ENCODE assay signal across 13 cellular contexts in the genomic region with DNA sequence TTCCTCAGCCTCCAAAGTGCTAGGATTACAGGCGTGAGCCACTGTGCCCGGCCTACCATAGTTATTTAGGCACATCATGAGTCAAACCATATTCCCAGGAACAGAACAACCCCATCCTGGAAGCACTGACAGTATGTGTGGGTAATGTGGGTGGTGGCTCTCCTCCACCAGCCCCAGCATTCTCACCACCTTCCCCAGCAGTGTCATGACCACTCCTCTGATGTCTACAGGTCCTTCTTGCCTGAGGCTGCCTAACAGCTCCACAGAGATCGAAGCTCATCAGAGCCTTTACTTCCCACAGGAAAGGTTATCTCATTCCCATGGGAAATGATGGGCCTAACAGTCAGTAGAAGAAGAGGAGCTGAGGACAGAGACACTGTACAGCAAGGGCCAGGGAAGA.
"Had no signal": no experiment of that assay in that cellular context is flagged by ENCODE, and none has a peak within 500 bp of the region (broad histone marks: within the 10 kb centered on the region; RNA-seq: fewer than 3 reads in every experiment).

No MANE protein-coding gene starts in this region.

- H3K27me3 Mint-ChIP-seq: activated CD4-positive, alpha-beta T cell treated with anti-CD3 and anti-CD28 coated beads, Interleukin-2, amount 10 ng/mL, durations not matched to agents 7 days and 5 days; central memory CD8-positive, alpha-beta T cell; stimulated activated naive CD8-positive, alpha-beta T cell treated with anti-CD3 and anti-CD28 coated beads, Interleukin-15, Interleukin-2, amounts not matched to agents 100 ng/mL and 50 ng/mL, for 24 hours had no signal

- H3K27ac ChIP-seq: adrenal gland had no signal

- H3K4me3 Mint-ChIP-seq: activated CD4-positive, alpha-beta T cell treated with anti-CD3 and anti-CD28 coated beads, Interleukin-2, amount 10 ng/mL, durations not matched to agents 7 days and 5 days; central memory CD8-positive, alpha-beta T cell; immature natural killer cell; nephron; stimulated activated naive CD8-positive, alpha-beta T cell treated with anti-CD3 and anti-CD28 coated beads, Interleukin-15, Interleukin-2, amounts not matched to agents 100 ng/mL and 50 ng/mL, for 24 hours; T-helper 1 cell treated with Interleukin-12 subunit alpha and Interleukin-12 subunit beta and Interleukin-4 antibody, amounts not matched to agents 30 μg/mL and 1 μg/mL, for 36 hours; WTC11 had no signal

- H3K4me1 Mint-ChIP-seq: activated CD4-positive, alpha-beta T cell treated with anti-CD3 and anti-CD28 coated beads, Interleukin-2, amount 10 ng/mL, durations not matched to agents 7 days and 5 days; central memory CD8-positive, alpha-beta T cell; immature natural killer cell had no signal

- H3K9me3 Mint-ChIP-seq: activated CD4-positive, alpha-beta T cell treated with anti-CD3 and anti-CD28 coated beads, Interleukin-2, amount 10 ng/mL, durations not matched to agents 7 days and 5 days; immature natural killer cell; stimulated activated naive CD8-positive, alpha-beta T cell treated with anti-CD3 and anti-CD28 coated beads, Interleukin-15, Interleukin-2, amounts not matched to agents 100 ng/mL and 50 ng/mL, for 24 hours; T-helper 1 cell treated with Interleukin-12 subunit alpha and Interleukin-12 subunit beta and Interleukin-4 antibody, amounts not matched to agents 30 μg/mL and 1 μg/mL, for 36 hours had no signal

- H3K4me3 ChIP-seq: adrenal gland had no signal

- ATAC-seq: WTC11 had no signal

- H3K4me1 ChIP-seq: adrenal gland had no signal

- H3K27me3 ChIP-seq: adrenal gland had no signal

- DNase-seq: activated CD4-positive, alpha-beta T cell treated with anti-CD3 and anti-CD28 coated beads, Interleukin-2, amount 10 ng/mL, durations not matched to agents 7 days and 5 days; activated naive CD4-positive, alpha-beta T cell treated with anti-CD3 and anti-CD28 coated beads, Interleukin-2, amount 50 U/mL, for 16 hours; adrenal gland; glutamatergic neuron; immature natural killer cell; left cardiac atrium; stimulated activated CD4-positive, alpha-beta T cell treated with anti-CD3 and anti-CD28 coated beads, Interleukin-4, amount 100 ng/mL, for 1 hour; stimulated activated CD8-positive, alpha-beta memory T cell treated with anti-CD3 and anti-CD28 coated beads, Interleukin-4, amount 100 ng/mL, for 48 hours had no signal

- H3K27ac Mint-ChIP-seq: activated CD4-positive, alpha-beta T cell treated with anti-CD3 and anti-CD28 coated beads, Interleukin-2, amount 10 ng/mL, durations not matched to agents 7 days and 5 days; immature natural killer cell; stimulated activated naive CD8-positive, alpha-beta T cell treated with anti-CD3 and anti-CD28 coated beads, Interleukin-15, Interleukin-2, amounts not matched to agents 100 ng/mL and 50 ng/mL, for 24 hours; T-helper 1 cell treated with Interleukin-12 subunit alpha and Interleukin-12 subunit beta and Interleukin-4 antibody, amounts not matched to agents 30 μg/mL and 1 μg/mL, for 36 hours; WTC11 had no signal

- H3K36me3 Mint-ChIP-seq: immature natural killer cell had no signal

- H3K36me3 ChIP-seq: adrenal gland had no signal

- H3K9me3 ChIP-seq: adrenal gland had no signal
